22 cellular contexts compared by ENCODE assay signal in the genomic region with DNA sequence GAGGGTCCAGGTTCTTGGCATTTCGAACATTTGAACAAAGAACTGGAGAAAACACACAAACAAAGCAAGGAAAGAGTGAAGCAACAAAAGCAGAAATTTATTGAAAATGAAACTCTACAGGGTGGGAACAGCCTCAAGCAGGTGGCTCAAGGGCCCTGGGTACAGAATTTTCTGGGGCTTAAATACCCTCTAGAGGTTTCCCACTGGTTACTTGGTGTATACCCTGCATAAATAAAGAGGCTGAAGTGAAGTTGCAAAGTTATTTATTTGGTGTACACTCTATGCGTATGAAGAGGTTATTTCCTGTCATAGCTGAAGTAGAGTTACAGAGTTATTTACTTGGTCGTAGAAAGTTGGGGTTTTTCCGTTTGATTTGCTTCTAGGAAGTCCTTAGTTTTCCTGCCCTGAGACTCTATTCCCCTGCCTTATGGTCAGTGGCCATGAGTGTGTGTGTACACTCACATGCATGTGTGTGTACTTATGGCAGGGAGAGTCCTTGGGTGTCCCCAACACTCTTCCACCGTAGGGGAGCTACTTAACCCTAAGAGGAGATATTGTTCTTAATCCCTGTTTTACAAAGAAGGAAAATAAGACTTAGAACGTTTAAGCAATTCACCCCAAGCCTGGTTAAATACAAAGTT.
"Had no signal": no experiment of that assay in that cellular context is flagged by ENCODE, and none has a peak within 500 bp of the region (broad histone marks: within the 10 kb centered on the region; RNA-seq: fewer than 3 reads in every experiment).

No MANE protein-coding gene starts in this region.

- H3K4me1 ChIP-seq: parathyroid adenoma, testis had no signal

- H3K9me3 Mint-ChIP-seq: activated naive CD4-positive, alpha-beta T cell treated with anti-CD3 and anti-CD28 coated beads, Interleukin-2, amount 10 ng/mL, durations not matched to agents 7 days and 5 days; activated T-cell treated with anti-CD3 and anti-CD28 coated beads, Interleukin-2, amount 50 U/mL, for 72 hours; nephron progenitor cell; T-helper 1 cell treated with Interleukin-12 subunit alpha and Interleukin-12 subunit beta and Interleukin-4 antibody, amounts not matched to agents 30 μg/mL and 1 μg/mL, for 36 hours; type B pancreatic cell had no signal

- H3K79me2 ChIP-seq: parathyroid adenoma had no signal

- H3K27ac ChIP-seq: coronary artery, esophagus squamous epithelium, gastrocnemius medialis, parathyroid adenoma, testis had no signal

- H3K36me3 ChIP-seq: esophagus squamous epithelium, gastrocnemius medialis had no signal

- H3K4me3 ChIP-seq: coronary artery, esophagus squamous epithelium, gastrocnemius medialis, testis had no signal

- H3K36me3 Mint-ChIP-seq: activated naive CD4-positive, alpha-beta T cell treated with anti-CD3 and anti-CD28 coated beads, Interleukin-2, amount 10 ng/mL, durations not matched to agents 7 days and 5 days; type B pancreatic cell had no signal

- H3K9ac ChIP-seq: parathyroid adenoma had no signal

- H3K27me3 ChIP-seq: gastrocnemius medialis, testis had no signal

- H3K9me3 ChIP-seq: esophagus squamous epithelium, gastrocnemius medialis, testis had no signal

- H3K27ac Mint-ChIP-seq: activated naive CD4-positive, alpha-beta T cell treated with anti-CD3 and anti-CD28 coated beads, Interleukin-2, amount 10 ng/mL, durations not matched to agents 7 days and 5 days; activated T-cell treated with anti-CD3 and anti-CD28 coated beads, Interleukin-2, amount 50 U/mL, for 72 hours; nephron progenitor cell; T-helper 1 cell treated with Interleukin-12 subunit alpha and Interleukin-12 subunit beta and Interleukin-4 antibody, amounts not matched to agents 30 μg/mL and 1 μg/mL, for 36 hours; type B pancreatic cell had no signal

- DNase-seq: activated CD4-positive, alpha-beta T cell treated with anti-CD3 and anti-CD28 coated beads for 4 hours; activated CD4-positive, alpha-beta T cell treated with anti-CD3 and anti-CD28 coated beads, Interleukin-2, amount 50 U/mL, for 48 hours; activated CD4-positive, CD25-positive, alpha-beta regulatory T cell; activated effector memory CD4-positive, alpha-beta T cell treated with Interleukin-2 at 50 U/mL for 16 hours; activated naive CD4-positive, alpha-beta T cell treated with anti-CD3 and anti-CD28 coated beads, Interleukin-2, amount 10 ng/mL, durations not matched to agents 7 days and 5 days; activated T-cell treated with anti-CD3 and anti-CD28 coated beads, Interleukin-2, amount 50 U/mL, for 72 hours; amygdala; cerebellar nuclear complex; esophagus squamous epithelium; gastrocnemius medialis; head of caudate nucleus; hypothalamus; left ventricle myocardium superior; nephron progenitor cell; nucleus accumbens; stimulated activated naive CD4-positive, alpha-beta T cell; testis had no signal

- H2AFZ ChIP-seq: parathyroid adenoma had no signal

- ATAC-seq: activated T-cell treated with anti-CD3 and anti-CD28 coated beads, Interleukin-2, amount 50 U/mL, for 72 hours; gastrocnemius medialis; left ventricle myocardium superior; sciatic nerve had no signal

- H3K4me3 Mint-ChIP-seq: activated naive CD4-positive, alpha-beta T cell treated with anti-CD3 and anti-CD28 coated beads, Interleukin-2, amount 10 ng/mL, durations not matched to agents 7 days and 5 days; nephron progenitor cell; T-helper 1 cell treated with Interleukin-12 subunit alpha and Interleukin-12 subunit beta and Interleukin-4 antibody, amounts not matched to agents 30 μg/mL and 1 μg/mL, for 36 hours; type B pancreatic cell had no signal
